In genomic region chr1:203038891-203039608, GRCh38 we compare ENCODE assay signal across 9 cellular contexts. TPM values are rescaled to one million over a fixed set of nuclear protein-coding genes. Genes with fewer than 3 reads are reported as not detected.
DNase-seq lines count a peak whose midpoint lies in the region; ATAC-seq, FAIRE-seq and TF ChIP-seq lines count a peak whose summit lies in the region.
"Had no signal": no experiment of that assay in that cellular context is flagged by ENCODE, and none has a peak within 500 bp of the region (broad histone marks: within the 10 kb centered on the region; RNA-seq: fewer than 3 reads in every experiment).

No MANE protein-coding gene starts in this region.

- H3K36me3 Mint-ChIP-seq in activated T-helper 17 cell treated with anti-CD3 and anti-CD28 coated beads, Interleukin-2, amount 50 U/mL, for 72 hours (ENCODE audit: low read depth), result peaks cover 52% of the 10 kb centered on the region

- H3K9me3 ChIP-seq in Karpas-422 (ENCODE audit: low read length) (no peaks in the 10 kb centered on the region), thoracic aorta (no peaks in the 10 kb centered on the region)

- H3K4me1 ChIP-seq in Karpas-422 (ENCODE audit: low read length) (peaks cover 18% of the 10 kb centered on the region), thoracic aorta (ENCODE audit: control insufficient read depth in 1 of 2, low read depth in 2 of 2) (peaks cover 11 to 33% of the 10 kb centered on the region in 2 donors)

- peaks cover 9% of the 10 kb centered on the region for H3K27me3 Mint-ChIP-seq in activated T-helper 17 cell treated with anti-CD3 and anti-CD28 coated beads, Interleukin-2, amount 50 U/mL, for 72 hours

- no peaks in the 10 kb centered on the region for H3K9me2 ChIP-seq in Karpas-422 (replicated peaks; ENCODE audit: insufficient read depth, low read length)

- TF ChIP-seq CTCF in omental fat pad (IDR thresholded peaks at IDR 0.05) (peak in 1 of 3 donors; percentile 29), thoracic aorta (IDR thresholded peaks at IDR 0.05) (peak; percentile 90)

- no peak overlapping the region for H3K27ac Mint-ChIP-seq in activated T-helper 17 cell treated with anti-CD3 and anti-CD28 coated beads, Interleukin-2, amount 50 U/mL, for 72 hours

- H3K9ac ChIP-seq in Karpas-422 (ENCODE audit: low read length), result no peak overlapping the region

- no peaks in the 10 kb centered on the region for H3K36me3 ChIP-seq in Karpas-422 (ENCODE audit: insufficient read depth, low read length)
- no peaks in the 10 kb centered on the region for H3K36me3 ChIP-seq in thoracic aorta

- H2AFZ ChIP-seq in Karpas-422 (ENCODE audit: low read length), result no peak overlapping the region

- no peak overlapping the region for H3K27ac ChIP-seq in Karpas-422 (ENCODE audit: low read length)
- peak overlapping the region; percentile 65 to 95 for H3K27ac ChIP-seq in thoracic aorta
- H3K27ac ChIP-seq: epithelial cell of prostate had no signal

- ATAC-seq in activated T-helper 17 cell treated with anti-CD3 and anti-CD28 coated beads, Interleukin-2, amount 50 U/mL, for 72 hours (replicated peaks), result peak; percentile 69
- peak; percentile 70 for ATAC-seq in omental fat pad (ENCODE audit: low FRiP score)
- peak; percentile 45 for ATAC-seq in thoracic aorta (ENCODE audit: insufficient number of reproducible peaks, low FRiP score, low read depth)
- no peak for ATAC-seq in GM18858 (IDR thresholded peaks at IDR 0.05; ENCODE audit: unreplicated experiment)

- H3K4me3 ChIP-seq in Karpas-422 (ENCODE audit: low read length) (no peak overlapping the region), thoracic aorta (peak overlapping the region; percentile 41)

- H3K79me2 ChIP-seq in Karpas-422 (ENCODE audit: low read length), result no peaks in the 10 kb centered on the region

- H4K20me1 ChIP-seq in Karpas-422 (ENCODE audit: insufficient read depth, low read depth, low read length), result no peaks in the 10 kb centered on the region

- no peaks in the 10 kb centered on the region for H3K9me3 Mint-ChIP-seq in activated T-helper 17 cell treated with anti-CD3 and anti-CD28 coated beads, Interleukin-2, amount 50 U/mL, for 72 hours

- peak; percentile 85 for DNase-seq in Karpas-422
- peak; percentile 79 for DNase-seq in RPMI8226
- peak; percentile 37 for DNase-seq in foreskin melanocyte
- peak; percentile 43 for DNase-seq in omental fat pad (ENCODE audit: low spot score)
- peak; percentile 37 for DNase-seq in thoracic aorta (ENCODE audit: low spot score)

- peak; percentile 61 for FAIRE-seq in G401.6 (lab: Jason Lieb, UNC)

- H3K4me3 Mint-ChIP-seq in activated T-helper 17 cell treated with anti-CD3 and anti-CD28 coated beads, Interleukin-2, amount 50 U/mL, for 72 hours, result no peak overlapping the region

- H3K4me1 Mint-ChIP-seq in activated T-helper 17 cell treated with anti-CD3 and anti-CD28 coated beads, Interleukin-2, amount 50 U/mL, for 72 hours, result peaks cover 6% of the 10 kb centered on the region

- no peak overlapping the region for H3K4me2 ChIP-seq in Karpas-422 (ENCODE audit: low read depth, low read length, poor library complexity, severe bottlenecking)

- H3K27me3 ChIP-seq in Karpas-422 (ENCODE audit: low read length) (no peaks in the 10 kb centered on the region), thoracic aorta (replicated peaks; ENCODE audit: insufficient read depth) (no peaks in the 10 kb centered on the region)

RNA-seq across cellular contexts. Expression of gene PPFIA4, which starts 12.8 kb away (rescaled TPM):
- 0.04 TPM in 1 of 2 replicates, not detected in the other for total RNA-seq in Karpas-422 (2014; rRNA removed; shearing (Covaris generic); ENCODE audit: low replicate concordance)
- total RNA-seq in activated T-helper 17 cell treated with anti-CD3 and anti-CD28 coated beads, Interleukin-2, amount 50 U/mL, for 72 hours, result 100 to 1,000 TPM in 1 of 2 donors, 10 to 100 TPM in 1; 38.1 to 244 TPM
- total RNA-seq in omental fat pad (1 to 10 TPM in 2 of 4 donors, under 1 TPM in 1, not detected in 1; 0.72 to 1.4 (median 1.2) TPM), thoracic aorta (10 to 100 TPM; 13.5 to 16.5 TPM)

RNA-seq across cellular contexts. Expression of gene TMEM183A, which starts 31.9 kb away (rescaled TPM):
- total RNA-seq in Karpas-422 (2014; rRNA removed; shearing (Covaris generic); ENCODE audit: low replicate concordance), result 65.3 and 81.0 TPM in 2 replicates
- 10 to 100 TPM; 50.1 to 62.6 TPM for total RNA-seq in activated T-helper 17 cell treated with anti-CD3 and anti-CD28 coated beads, Interleukin-2, amount 50 U/mL, for 72 hours
- total RNA-seq in omental fat pad (10 to 100 TPM; 69.2 to 75.8 (median 72.8) TPM), thoracic aorta (10 to 100 TPM; 54.3 to 72.6 TPM)

RNA-seq across cellular contexts. Expression of gene MYOG, which starts 46.8 kb away (rescaled TPM):
- total RNA-seq in Karpas-422 (2014; rRNA removed; shearing (Covaris generic); ENCODE audit: low replicate concordance), result not detected in 2 replicates
- total RNA-seq in activated T-helper 17 cell treated with anti-CD3 and anti-CD28 coated beads, Interleukin-2, amount 50 U/mL, for 72 hours, result not detected
- total RNA-seq in omental fat pad, result not detected
- not detected for total RNA-seq in thoracic aorta

Comparison
In these comparisons a context has a peak if more than half of its experiments do, and no peak if none do; other contexts are left out.
1. RNA of gene PPFIA4, which starts 12.8 kb away (total RNA-seq): 38.1 to 244 TPM in activated T-helper 17 cell treated with anti-CD3 and anti-CD28 coated beads, Interleukin-2, amount 50 U/mL, for 72 hours and 13.5 to 16.5 TPM in thoracic aorta; 0.72 to 1.4 TPM in omental fat pad and 0.04 TPM in Karpas-422; every median in the first group is over 4 times any median in the second.
2. Peak in every context shown above with its lines, with median percentiles within 50 percentile points of each other: DNase-seq.